In genomic region chrX:148265829-148266228, GRCh38 we compare ENCODE assay signal across 19 cellular contexts.
"Had no signal": no experiment of that assay in that cellular context is flagged by ENCODE, and none has a peak within 500 bp of the region (broad histone marks: within the 10 kb centered on the region; RNA-seq: fewer than 3 reads in every experiment).

No MANE protein-coding gene starts in this region.

- H3K36me3 Mint-ChIP-seq: immature natural killer cell had no signal

- H3K27ac ChIP-seq: esophagus squamous epithelium, foreskin keratinocyte, parathyroid adenoma, psoas muscle, right lobe of liver, spleen had no signal

- H3K27me3 Mint-ChIP-seq: dendritic cell treated with granulocyte-macrophage colony-stimulating factor and Interleukin-4, amounts not matched to agents 40 ng/mL and 50 ng/mL, for 4 days; naive B cell; stimulated activated memory B cell treated with anti-CD40 and anti-IgM and Interleukin-4, amounts not matched to agents 10 μg/mL and 1 μg/mL and 100 μg/mL, for 72 hours had no signal

- H3K9ac ChIP-seq: parathyroid adenoma had no signal

- H3K27ac Mint-ChIP-seq: dendritic cell treated with granulocyte-macrophage colony-stimulating factor and Interleukin-4, amounts not matched to agents 40 ng/mL and 50 ng/mL, for 4 days; immature natural killer cell; nephron; stimulated activated memory B cell treated with anti-CD40 and anti-IgM and Interleukin-4, amounts not matched to agents 10 μg/mL and 1 μg/mL and 100 μg/mL, for 72 hours had no signal

- H2AFZ ChIP-seq: parathyroid adenoma had no signal

- H3K4me1 Mint-ChIP-seq: nephron; stimulated activated memory B cell treated with anti-CD40 and anti-IgM and Interleukin-4, amounts not matched to agents 10 μg/mL and 1 μg/mL and 100 μg/mL, for 72 hours had no signal

- ATAC-seq: foreskin keratinocyte; left colon; left ventricle myocardium superior; psoas muscle; right lobe of liver; stimulated activated memory B cell treated with anti-CD40 and anti-IgM and Interleukin-4, amounts not matched to agents 10 μg/mL and 1 μg/mL and 100 μg/mL, for 72 hours had no signal

- H3K36me3 ChIP-seq: esophagus squamous epithelium, right lobe of liver, spleen had no signal

- H3K79me2 ChIP-seq: parathyroid adenoma had no signal

- H3K27me3 ChIP-seq: esophagus squamous epithelium, foreskin keratinocyte, spleen had no signal

- H3K4me3 ChIP-seq: esophagus squamous epithelium, psoas muscle, right lobe of liver, spleen had no signal

- H3K4me3 Mint-ChIP-seq: dendritic cell treated with granulocyte-macrophage colony-stimulating factor and Interleukin-4, amounts not matched to agents 40 ng/mL and 50 ng/mL, for 4 days; immature natural killer cell; naive B cell; nephron; stimulated activated memory B cell treated with anti-CD40 and anti-IgM and Interleukin-4, amounts not matched to agents 10 μg/mL and 1 μg/mL and 100 μg/mL, for 72 hours had no signal

- H3K9me3 ChIP-seq: esophagus squamous epithelium, psoas muscle, right lobe of liver had no signal

- H3K4me1 ChIP-seq: esophagus squamous epithelium, foreskin keratinocyte, parathyroid adenoma, psoas muscle, right lobe of liver had no signal

- DNase-seq: esophagus squamous epithelium; foreskin keratinocyte; immature natural killer cell; left colon; left ventricle myocardium superior; mesendoderm; naive B cell; psoas muscle; retina; right lobe of liver; spleen; stimulated activated CD4-positive, alpha-beta T cell treated with anti-CD3 and anti-CD28 coated beads, Interleukin-15, amount 100 ng/mL, for 24 hours; stimulated activated CD4-positive, alpha-beta T cell treated with anti-CD3 and anti-CD28 coated beads, Interleukin-1b, Interleukin-23, amount 100 ng/mL, for 48 hours; stimulated activated CD4-positive, alpha-beta T cell treated with anti-CD3 and anti-CD28 coated beads, Interleukin-4, amount 100 ng/mL, for 24 hours; trophoblast cell had no signal
